2 cellular contexts compared by ENCODE assay signal in genomic region chr7:140724706-140725105, GRCh38.
TF ChIP-seq lines count a peak whose summit lies in the region.

No MANE protein-coding gene starts in this region.

TF ChIP-seq in SK-N-SH treated with all-trans-retinoic acid at 6 μM for 48 hours, 23 proteins besides CTCF, POLR2A, EP300 and RAD21 (continues in another document):
- TF ChIP-seq ZNF565 (CRISPR knock-in tag; conservative IDR thresholded peaks at IDR 0.05; ENCODE audit: low read depth): no peak; the same call in 1 of the 2 replicates
- no peak for TF ChIP-seq RARB (CRISPR knock-in tag; IDR thresholded peaks at IDR 0.05)
- peak; percentile 92 for TF ChIP-seq ESRRG (CRISPR knock-in tag; IDR thresholded peaks at IDR 0.05)
- peak; percentile 95 for TF ChIP-seq CSRNP3 (CRISPR knock-in tag; IDR thresholded peaks at IDR 0.05)
- no peak for TF ChIP-seq CSDC2 (CRISPR knock-in tag; IDR thresholded peaks at IDR 0.05)
- 0 out of 2 replicates have a peak, but pooled peaks have one; percentile 26 for TF ChIP-seq PATZ1 (CRISPR knock-in tag; IDR thresholded peaks at IDR 0.05; ENCODE audit: borderline replicate concordance)
- TF ChIP-seq ZNF70 (CRISPR knock-in tag; IDR thresholded peaks at IDR 0.05): peak; percentile 46; the same call in 1 of the 2 replicates
- TF ChIP-seq CREB5 (CRISPR knock-in tag; IDR thresholded peaks at IDR 0.05; ENCODE audit: low read depth): peak; percentile 91
- no peak for TF ChIP-seq ZFP30 (CRISPR knock-in tag; IDR thresholded peaks at IDR 0.05)
- no peak for TF ChIP-seq ARNTL (CRISPR knock-in tag; IDR thresholded peaks at IDR 0.05; ENCODE audit: borderline replicate concordance, low read depth)
- peak; percentile 99 for TF ChIP-seq ISL1 (CRISPR knock-in tag; IDR thresholded peaks at IDR 0.05)
- TF ChIP-seq TOX (CRISPR knock-in tag; IDR thresholded peaks at IDR 0.05; ENCODE audit: borderline replicate concordance): no peak
- TF ChIP-seq ZFP3 (CRISPR knock-in tag; IDR thresholded peaks at IDR 0.05): peak; percentile 79; the same call in 1 of the 2 replicates
- TF ChIP-seq GLIS3 (CRISPR knock-in tag; IDR thresholded peaks at IDR 0.05): peak; percentile 85; the same call in 1 of the 2 replicates
- TF ChIP-seq ZNF8 (CRISPR knock-in tag; IDR thresholded peaks at IDR 0.05): peak; percentile 64; the same call in 1 of the 2 replicates
- no peak for TF ChIP-seq OSR1 (CRISPR knock-in tag; IDR thresholded peaks at IDR 0.05)
- 0 out of 2 replicates have a peak, but pooled peaks have one; percentile 80 for TF ChIP-seq POU6F1 (CRISPR knock-in tag; IDR thresholded peaks at IDR 0.05; ENCODE audit: borderline replicate concordance, low read depth)
- TF ChIP-seq TCF4 (CRISPR knock-in tag; IDR thresholded peaks at IDR 0.05; ENCODE audit: borderline replicate concordance): peak; percentile 76
- no peak for TF ChIP-seq ZC3H10 (CRISPR knock-in tag; IDR thresholded peaks at IDR 0.05)
- peak; percentile 92 for TF ChIP-seq SNAI2 (CRISPR knock-in tag; IDR thresholded peaks at IDR 0.05)

TF ChIP-seq in K562, 482 proteins besides CTCF, POLR2A, EP300 and RAD21:
- no peak for TF ChIP-seq MAX (CRISPR knock-in tag; IDR thresholded peaks at IDR 0.05)
- 0 out of 2 replicates have a peak, but pooled peaks have one; percentile 13 for TF ChIP-seq ZFX (CRISPR knock-in tag; IDR thresholded peaks at IDR 0.05)
